2 cellular contexts compared by ENCODE assay signal in genomic region chr7:140232959-140233649, GRCh38.
TF ChIP-seq lines count a peak whose summit lies in the region.

No MANE protein-coding gene starts in this region.

TF ChIP-seq in A549, 52 proteins besides CTCF, POLR2A, EP300 and RAD21:
- no peak for TF ChIP-seq REST (IDR thresholded peaks at IDR 0.05)
- TF ChIP-seq HOXA7 (CRISPR knock-in tag; IDR thresholded peaks at IDR 0.05), result no peak
- TF ChIP-seq MAZ (IDR thresholded peaks at IDR 0.05; ENCODE audit: borderline replicate concordance, low read depth, low read length), result no peak
- no peak for TF ChIP-seq FOSL2 (IDR thresholded peaks at IDR 0.05)
- TF ChIP-seq FOSL2 (CRISPR knock-in tag; IDR thresholded peaks at IDR 0.05), result no peak
- TF ChIP-seq GATA3 (IDR thresholded peaks at IDR 0.05; ENCODE audit: borderline replicate concordance), result no peak
- TF ChIP-seq CBX2 (IDR thresholded peaks at IDR 0.05; ENCODE audit: borderline replicate concordance, low read depth), result no peak
TF ChIP-seq in A549: peak in this region for 0.

TF ChIP-seq in GM12878, 131 proteins besides CTCF, POLR2A, EP300 and RAD21 (continued from another document):
- TF ChIP-seq ETV6 (conservative IDR thresholded peaks at IDR 0.05 in 1 of 2, IDR thresholded peaks at IDR 0.05 in 1 of 2; ENCODE audit: borderline replicate concordance in 1 of 2, low read depth in 1 of 2) (peak in 1 of 2 experiments; percentile 65; a peak in 1 of 4 replicates), CBX5 (IDR thresholded peaks at IDR 0.05; ENCODE audit: low read depth) (0 out of 2 replicates have a peak, but pooled peaks have one; percentile 26), DPF2 (IDR thresholded peaks at IDR 0.05) (0 out of 2 replicates have a peak, but pooled peaks have one; percentile 29), RUNX3 (IDR thresholded peaks at IDR 0.05; ENCODE audit: low read length) (peak; percentile 98), ZNF274 (IDR thresholded peaks at IDR 0.05; ENCODE audit: insufficient read depth, insufficient read length) (no peak), CBFB (IDR thresholded peaks at IDR 0.05; ENCODE audit: low read depth) (peak; percentile 26; the same call in 1 of the 2 replicates), ATF2 (IDR thresholded peaks at IDR 0.05; ENCODE audit: low read length) (peak; percentile 89), EGR1 (IDR thresholded peaks at IDR 0.05; ENCODE audit: borderline replicate concordance in 1 of 2, low read depth in 2 of 2, low read length in 2 of 2) (no peak), ZBTB11 (CRISPR knock-in tag; IDR thresholded peaks at IDR 0.05) (no peak), PML (IDR thresholded peaks at IDR 0.05; ENCODE audit: low read length) (peak; percentile 54; the same call in 1 of the 2 replicates), PKNOX1 (IDR thresholded peaks at IDR 0.05) (peak; percentile 81), IRF4 (IDR thresholded peaks at IDR 0.05; ENCODE audit: low read depth, low read length) (peak; percentile 83), BMI1 (IDR thresholded peaks at IDR 0.05; ENCODE audit: borderline replicate concordance) (0 out of 2 replicates have a peak, but pooled peaks have one; percentile 15), SKIL (IDR thresholded peaks at IDR 0.05; ENCODE audit: low read depth, poor library complexity, severe bottlenecking) (peak; percentile 43), PBX3 (IDR thresholded peaks at IDR 0.05; ENCODE audit: insufficient replicate concordance, low read depth, low read length) (peak; percentile 17), BRCA1 (IDR thresholded peaks at IDR 0.05; ENCODE audit: low read depth, low read length) (no peak), EED (IDR thresholded peaks at IDR 0.05; ENCODE audit: low read depth) (peak; percentile 79), BHLHE40 (IDR thresholded peaks at IDR 0.05; ENCODE audit: borderline replicate concordance in 1 of 2, low read depth in 2 of 2, low read length in 1 of 2) (peak in 1 of 2 experiments; percentile 19; a peak in 1 of 4 replicates), JUNB (IDR thresholded peaks at IDR 0.05) (peak; percentile 87), IKZF2 (IDR thresholded peaks at IDR 0.05) (peak; percentile 72 to 88; a peak in 3 of 4 replicates), CREM (IDR thresholded peaks at IDR 0.05; ENCODE audit: low read depth) (0 out of 2 replicates have a peak, but pooled peaks have one; percentile 47), PAX5 (IDR thresholded peaks at IDR 0.05; ENCODE audit: borderline replicate concordance, low read depth, low read length) (peak; percentile 45; the same call in 1 of the 2 replicates), SPI1 (IDR thresholded peaks at IDR 0.05; ENCODE audit: borderline replicate concordance, insufficient read depth, low read depth, low read length) (peak; percentile 79), ESRRA (IDR thresholded peaks at IDR 0.05; ENCODE audit: low read length) (no peak), ATF3 (IDR thresholded peaks at IDR 0.05; ENCODE audit: borderline replicate concordance, extremely low read depth, low read depth, low read length) (no peak), RELB (IDR thresholded peaks at IDR 0.05; ENCODE audit: low read depth) (peak; percentile 43; the same call in 1 of the 2 replicates), FOXM1 (IDR thresholded peaks at IDR 0.05; ENCODE audit: low read depth, low read length) (peak; percentile 79), SREBF1 (IDR thresholded peaks at IDR 0.05; ENCODE audit: low read length) (no peak), MEF2A (IDR thresholded peaks at IDR 0.05; ENCODE audit: insufficient read depth, low read depth, low read length) (peak; percentile 51; the same call in 1 of the 2 replicates), TBL1XR1 (IDR thresholded peaks at IDR 0.05; ENCODE audit: low read depth, low read length) (peak; percentile 83), MTA2 (IDR thresholded peaks at IDR 0.05; ENCODE audit: low read depth) (no peak), IKZF1 (conservative IDR thresholded peaks at IDR 0.05) (peak; percentile 54; the same call in 1 of the 2 replicates), MEF2B (IDR thresholded peaks at IDR 0.05; ENCODE audit: partially characterized antibody, poor library complexity, severe bottlenecking) (peak; percentile 34)
TF ChIP-seq in GM12878: peak in this region for 32.
